Comparison of ENCODE assay signal across 17 cellular contexts in the genomic region with DNA sequence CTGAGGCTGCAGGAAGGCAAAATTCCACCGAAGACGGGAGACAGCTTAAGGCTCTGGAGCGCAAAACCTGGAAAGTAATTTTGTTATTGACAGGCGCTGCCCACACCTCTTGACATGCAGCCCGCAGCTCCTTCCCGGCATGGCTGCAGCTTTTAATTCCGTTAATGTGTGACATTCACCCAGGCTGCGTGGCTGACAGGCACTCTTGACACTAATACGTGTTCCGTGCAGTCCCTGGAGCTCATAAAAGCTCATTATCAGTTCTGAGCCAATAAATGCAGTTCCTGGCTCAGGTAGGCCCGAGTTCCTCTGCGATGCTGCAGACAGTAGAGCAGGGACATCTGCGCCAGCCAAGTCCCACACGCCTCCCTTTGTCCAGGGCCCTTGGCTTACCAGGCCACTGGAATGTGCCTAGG. TPM values are rescaled to one million over a fixed set of nuclear protein-coding genes. Genes with fewer than 3 reads are reported as not detected.
DNase-seq lines count a peak whose midpoint lies in the region; ATAC-seq and TF ChIP-seq lines count a peak whose summit lies in the region.
"Had no signal": no experiment of that assay in that cellular context is flagged by ENCODE, and none has a peak within 500 bp of the region (broad histone marks: within the 10 kb centered on the region; RNA-seq: fewer than 3 reads in every experiment).

No MANE protein-coding gene starts in this region.

- H3K27ac ChIP-seq in gastroesophageal sphincter = peak overlapping the region; percentile 54 to 93 (median 84)
- peak overlapping the region; percentile 3 to 10 for H3K27ac ChIP-seq in tibial artery
- H3K27ac ChIP-seq: BLaER1 treated with 17β-estradiol and CSF1 and Interleukin-3, amounts not matched to agents 10 nM and 100 nM had no signal

- intact Hi-C loops in tibial artery (cut with DNase I; ENCODE audit: low total_unique reads) = no loop called here

- H3K9me3 Mint-ChIP-seq in mesothelial cell of epicardium = peaks cover 9% of the 10 kb centered on the region

- peaks cover 29% of the 10 kb centered on the region for H3K4me1 Mint-ChIP-seq in mesothelial cell of epicardium

- no peak for TF ChIP-seq EP300 in gastroesophageal sphincter (IDR thresholded peaks at IDR 0.05)

- H3K4me3 Mint-ChIP-seq in mesothelial cell of epicardium = no peak overlapping the region

- H3K27me3 Mint-ChIP-seq in mesothelial cell of epicardium (ENCODE audit: low read depth) = no peaks in the 10 kb centered on the region

- H3K4me1 ChIP-seq in gastroesophageal sphincter (peaks cover 11 to 71% (median 29%) of the 10 kb centered on the region in 3 donors), tibial artery (peaks cover 0 to 66% (median 38%) of the 10 kb centered on the region in 4 donors)

- TF ChIP-seq CTCF in gastroesophageal sphincter (IDR thresholded peaks at IDR 0.05) (no peak), mesothelial cell of epicardium (IDR thresholded peaks at IDR 0.05; ENCODE audit: unreplicated experiment) (no peak), tibial artery (IDR thresholded peaks at IDR 0.05) (no peak)

- H3K27ac Mint-ChIP-seq in mesothelial cell of epicardium = peak overlapping the region; percentile 81

- TF ChIP-seq POLR2A in gastroesophageal sphincter (IDR thresholded peaks at IDR 0.05) = no peak

- H3K36me3 Mint-ChIP-seq in mesothelial cell of epicardium = no peaks in the 10 kb centered on the region

- no peaks in the 10 kb centered on the region for H3K27me3 ChIP-seq in gastroesophageal sphincter
- no peaks in the 10 kb centered on the region for H3K27me3 ChIP-seq in tibial artery
- H3K27me3 ChIP-seq: BLaER1 treated with 17β-estradiol and CSF1 and Interleukin-3, amounts not matched to agents 10 nM and 100 nM had no signal

- H3K4me3 ChIP-seq in gastroesophageal sphincter (no peak overlapping the region), tibial artery (no peak overlapping the region)
- H3K4me3 ChIP-seq: BLaER1 treated with 17β-estradiol and CSF1 and Interleukin-3, amounts not matched to agents 10 nM and 100 nM had no signal

- peaks cover 0 to 5% (median 0%) of the 10 kb centered on the region in 3 donors for H3K9me3 ChIP-seq in gastroesophageal sphincter
- no peaks in the 10 kb centered on the region for H3K9me3 ChIP-seq in tibial artery

- ATAC-seq in gastroesophageal sphincter = no peak

- WGBS in gastroesophageal sphincter (ENCODE audit: low coverage in 1 of 2), 2 donors = 18 to 47% methylated on average over 3 of the region's 14 CpGs

- DNase-seq in SK-N-DZ (ENCODE audit: low spot score) (peak; percentile 45), mesothelial cell of epicardium (ENCODE audit: low spot score in 2 of 2, unreplicated experiment in 2 of 2) (peak in 1 of 2 experiments; percentile 35), tibial artery (peak in 1 of 2 donors; percentile 21), LoVo (ENCODE audit: low spot score) (no peak), NCI-H2171 treated with DMSO at 0.1 percent for 48 hours (lab: John Stamatoyannopoulos, UW) (no peak), CD1c-positive myeloid dendritic cell (ENCODE audit: extremely low spot score) (no peak)
- DNase-seq in stimulated activated CD4-positive, alpha-beta T cell treated with anti-CD3 and anti-CD28 coated beads, Interleukin-4, amount 100 ng/mL, for 1 hour = no peak
- DNase-seq: activated CD4-positive, alpha-beta T cell treated with anti-CD3 and anti-CD28 coated beads, Interleukin-2, amount 50 U/mL, for 4 hours; KG1; NCI-H1436 treated with DMSO at 0.1 percent for 48 hours; NCI-H526; RPMI8226; stimulated activated CD4-positive, alpha-beta T cell treated with anti-CD3 and anti-CD28 coated beads, Interleukin-1b, Interleukin-23, amount 100 ng/mL, for 48 hours; stimulated activated CD8-positive, alpha-beta memory T cell treated with anti-CD3 and anti-CD28 coated beads, Interleukin-4, amount 100 ng/mL, for 48 hours had no signal

- H3K36me3 ChIP-seq in gastroesophageal sphincter = peaks cover 0 to 6% of the 10 kb centered on the region in 2 donors
- no peaks in the 10 kb centered on the region for H3K36me3 ChIP-seq in tibial artery
- H3K36me3 ChIP-seq: BLaER1 treated with 17β-estradiol and CSF1 and Interleukin-3, amounts not matched to agents 10 nM and 100 nM had no signal

RNA-seq across cellular contexts. Expression of a gene that starts 34.8 kb away (rescaled TPM):
- polyA plus RNA-seq in SK-N-DZ (2014; cell fraction: cytosol; rRNA removed) = 9.8 and 15.7 TPM in 2 replicates
- polyA plus RNA-seq in SK-N-DZ (2014; cell fraction: nucleus; rRNA removed) = 6.9 and 15.7 TPM in 2 replicates
- total RNA-seq in gastroesophageal sphincter (10 to 100 TPM; 31.1 to 74.6 (median 34.7) TPM), mesothelial cell of epicardium (45.4 to 51.3 TPM (median 47.4 TPM) in 3 replicates)
- total RNA-seq: fibroblast of lung had no signal
